Comparison of ENCODE assay signal across 15 cellular contexts in genomic region chr18:6363216-6363615, GRCh38. TPM values are rescaled to one million over a fixed set of nuclear protein-coding genes. Genes with fewer than 3 reads are reported as not detected.
DNase-seq lines count a peak whose midpoint lies in the region; ATAC-seq and TF ChIP-seq lines count a peak whose summit lies in the region.
"Had no signal": no experiment of that assay in that cellular context is flagged by ENCODE, and none has a peak within 500 bp of the region (broad histone marks: within the 10 kb centered on the region; RNA-seq: fewer than 3 reads in every experiment).

No MANE protein-coding gene starts in this region.

- no peaks in the 10 kb centered on the region for H4K20me1 ChIP-seq in osteoblast (ENCODE audit: insufficient read depth, low read length)

- no peak overlapping the region for H2BK5ac ChIP-seq in mesenchymal stem cell (ENCODE audit: low read depth, low read length, poor library complexity, severe bottlenecking)

- no peak overlapping the region for H4K91ac ChIP-seq in mesenchymal stem cell (ENCODE audit: low read length)

- H2AFZ ChIP-seq in osteoblast (ENCODE audit: low read length), result peak overlapping the region; percentile 85
- no peak overlapping the region for H2AFZ ChIP-seq in mesenchymal stem cell (ENCODE audit: low read depth, low read length)
- H2AFZ ChIP-seq: GM23248 had no signal

- H3K23ac ChIP-seq in mesenchymal stem cell (ENCODE audit: low read length in 2 of 2), result no peak overlapping the region

- no peak overlapping the region for H2BK12ac ChIP-seq in mesenchymal stem cell (ENCODE audit: low read length in 2 of 2)

- H3K79me1 ChIP-seq in mesenchymal stem cell (replicated peaks; ENCODE audit: low read length, poor library complexity, severe bottlenecking), result no peaks in the 10 kb centered on the region

- H4K8ac ChIP-seq in mesenchymal stem cell (ENCODE audit: low read length), result no peak overlapping the region

- H3K27ac ChIP-seq in osteoblast (ENCODE audit: low read depth, low read length) (no peak overlapping the region), mesenchymal stem cell (ENCODE audit: low read length, poor library complexity, severe bottlenecking) (no peak overlapping the region), left lung (no peak overlapping the region)
- H3K27ac ChIP-seq: GM23248 had no signal

- H3K4me2 ChIP-seq in osteoblast (ENCODE audit: insufficient read depth, low read length), result peak overlapping the region; percentile 73
- no peak overlapping the region for H3K4me2 ChIP-seq in mesenchymal stem cell (ENCODE audit: low read length, poor library complexity, severe bottlenecking)

- no peak overlapping the region for H3K4ac ChIP-seq in mesenchymal stem cell (ENCODE audit: low read depth in 1 of 2, low read length in 2 of 2)

- H2AK5ac ChIP-seq in mesenchymal stem cell (ENCODE audit: low read length, severe bottlenecking), result no peak overlapping the region

- TF ChIP-seq CTCF in osteoblast (IDR thresholded peaks at IDR 0.05; ENCODE audit: extremely low read depth, low read depth, low read length), result no peak
- no peak for TF ChIP-seq CTCF in left lung (IDR thresholded peaks at IDR 0.05)

- H3K79me2 ChIP-seq in osteoblast (ENCODE audit: insufficient read depth, low read length), result no peaks in the 10 kb centered on the region

- H3K9ac ChIP-seq in mesenchymal stem cell (ENCODE audit: low read length), result no peak overlapping the region
- H3K9ac ChIP-seq: GM23248 had no signal

- H3K4me3 ChIP-seq in osteoblast (ENCODE audit: insufficient read depth, low read length) (peak overlapping the region; percentile 64), mesenchymal stem cell (ENCODE audit: insufficient read depth in 1 of 2, low read depth in 1 of 2, low read length in 2 of 2) (no peak overlapping the region), left lung (no peak overlapping the region)
- H3K4me3 ChIP-seq: GM23248 had no signal

- H3K18ac ChIP-seq in mesenchymal stem cell (ENCODE audit: low read depth in 1 of 2, low read length in 2 of 2), result no peak overlapping the region

- no peak overlapping the region for H2BK15ac ChIP-seq in mesenchymal stem cell (ENCODE audit: low read depth, poor library complexity, severe bottlenecking)

- DNase-seq in osteoblast (ENCODE audit: insufficient read length, low spot score, missing footprints) (no peak), NCI-H1417 (lab: John Stamatoyannopoulos, UW) (no peak), NCI-H1105 (lab: John Stamatoyannopoulos, UW) (no peak), mesenchymal stem cell (no peak), left lung (no peak)
- DNase-seq: activated CD4-positive, CD25-positive, alpha-beta regulatory T cell treated with anti-CD3 and anti-CD28 coated beads, Interleukin-2, amount 50 U/mL, for 72 hours; activated naive CD8-positive, alpha-beta T cell treated with anti-CD3 and anti-CD28 coated beads for 36 hours; DMS79; GM23248; head of caudate nucleus; KG1; NCI-H345 had no signal

- no peak overlapping the region for H3K14ac ChIP-seq in mesenchymal stem cell (ENCODE audit: low read length in 2 of 2)

- peak; percentile 81 for ATAC-seq in GM18868 (IDR thresholded peaks at IDR 0.05; ENCODE audit: unreplicated experiment)
- peak; percentile 65 for ATAC-seq in GM21515 (IDR thresholded peaks at IDR 0.05; ENCODE audit: unreplicated experiment)
- peak; percentile 51 for ATAC-seq in HG03108 (IDR thresholded peaks at IDR 0.05; ENCODE audit: unreplicated experiment)
- no peak for ATAC-seq in left lung

- no peaks in the 10 kb centered on the region for H3K36me3 ChIP-seq in osteoblast (ENCODE audit: insufficient read depth, low read length)
- H3K36me3 ChIP-seq in mesenchymal stem cell (ENCODE audit: control insufficient read depth in 1 of 2, insufficient read depth in 2 of 2, low read depth in 1 of 2, low read length in 2 of 2), result no peaks in the 10 kb centered on the region
- no peaks in the 10 kb centered on the region for H3K36me3 ChIP-seq in left lung

- no peaks in the 10 kb centered on the region for H3K4me1 ChIP-seq in osteoblast (ENCODE audit: insufficient read depth, low read length)
- no peaks in the 10 kb centered on the region for H3K4me1 ChIP-seq in mesenchymal stem cell (ENCODE audit: control insufficient read depth, insufficient read depth, low read depth, low read length)
- no peaks in the 10 kb centered on the region for H3K4me1 ChIP-seq in left lung

- no peaks in the 10 kb centered on the region for H3K9me3 ChIP-seq in osteoblast (ENCODE audit: low read depth, low read length)
- H3K9me3 ChIP-seq in mesenchymal stem cell (ENCODE audit: control insufficient read depth, low read length), result no peaks in the 10 kb centered on the region
- H3K9me3 ChIP-seq in left lung, result no peaks in the 10 kb centered on the region

- WGBS in mesenchymal stem cell, result 73% methylated on average over 7 of the region's 7 CpGs

- intact Hi-C loops in left lung (cut with DNase I), result no loop called here

- H3K27me3 ChIP-seq in osteoblast (ENCODE audit: insufficient read depth, low read length) (no peaks in the 10 kb centered on the region), mesenchymal stem cell (ENCODE audit: control insufficient read depth in 1 of 2, insufficient read depth in 1 of 2, low read length in 2 of 2) (no peaks in the 10 kb centered on the region), left lung (no peaks in the 10 kb centered on the region)

- no peak overlapping the region for H2BK120ac ChIP-seq in mesenchymal stem cell (ENCODE audit: low read depth, low read length)

RNA-seq across cellular contexts. Expression of gene L3MBTL4, which starts 51.5 kb away (rescaled TPM):
- 0.36 and 0.88 TPM in 2 replicates for total RNA-seq in osteoblast
- 0.07 TPM for polyA plus RNA-seq in mesenchymal stem cell (2013, experiment 1 of 2)
- polyA plus RNA-seq in mesenchymal stem cell (2013, experiment 2 of 2), result 0.21 TPM
- 10 to 100 TPM; 10.1 to 13.9 TPM for total RNA-seq in left lung
- total RNA-seq: GM23248 had no signal
- polyA plus RNA-seq: GM23248 had no signal
